ENCODE assay signal across 13 cellular contexts in genomic region chr4:87406462-87406861, GRCh38. TPM values are rescaled to one million over a fixed set of nuclear protein-coding genes. Genes with fewer than 3 reads are reported as not detected.
DNase-seq lines count a peak whose midpoint lies in the region; ATAC-seq and TF ChIP-seq lines count a peak whose summit lies in the region.
"Had no signal": no experiment of that assay in that cellular context is flagged by ENCODE, and none has a peak within 500 bp of the region (broad histone marks: within the 10 kb centered on the region; RNA-seq: fewer than 3 reads in every experiment).

No MANE protein-coding gene starts in this region.

- no peaks in the 10 kb centered on the region for H3K9me3 Mint-ChIP-seq in activated T-cell treated with anti-CD3 and anti-CD28 coated beads, Interleukin-2, amount 50 U/mL, for 72 hours
- no peaks in the 10 kb centered on the region for H3K9me3 Mint-ChIP-seq in activated CD8-positive, alpha-beta T cell treated with anti-CD3 and anti-CD28 coated beads for 36 hours
- no peaks in the 10 kb centered on the region for H3K9me3 Mint-ChIP-seq in stimulated activated naive CD8-positive, alpha-beta T cell treated with anti-CD3 and anti-CD28 coated beads, Interleukin-15, Interleukin-2, amounts not matched to agents 100 ng/mL and 50 ng/mL, for 24 hours

- H3K27me3 Mint-ChIP-seq in activated T-cell treated with anti-CD3 and anti-CD28 coated beads, Interleukin-2, amount 50 U/mL, for 72 hours (ENCODE audit: low read depth) = peaks cover 8% of the 10 kb centered on the region
- H3K27me3 Mint-ChIP-seq in activated CD8-positive, alpha-beta T cell treated with anti-CD3 and anti-CD28 coated beads for 36 hours = peaks cover 6% of the 10 kb centered on the region
- no peaks in the 10 kb centered on the region for H3K27me3 Mint-ChIP-seq in stimulated activated naive CD8-positive, alpha-beta T cell treated with anti-CD3 and anti-CD28 coated beads, Interleukin-15, Interleukin-2, amounts not matched to agents 100 ng/mL and 50 ng/mL, for 24 hours

- H3K4me1 Mint-ChIP-seq in activated T-cell treated with anti-CD3 and anti-CD28 coated beads, Interleukin-2, amount 50 U/mL, for 72 hours (ENCODE audit: low read depth) = peaks cover 10% of the 10 kb centered on the region
- peaks cover 17% of the 10 kb centered on the region for H3K4me1 Mint-ChIP-seq in activated CD8-positive, alpha-beta T cell treated with anti-CD3 and anti-CD28 coated beads for 36 hours (ENCODE audit: low read depth)
- peaks cover 16% of the 10 kb centered on the region for H3K4me1 Mint-ChIP-seq in stimulated activated naive CD8-positive, alpha-beta T cell treated with anti-CD3 and anti-CD28 coated beads, Interleukin-15, Interleukin-2, amounts not matched to agents 100 ng/mL and 50 ng/mL, for 24 hours (ENCODE audit: low read depth)

- H3K36me3 ChIP-seq in Karpas-422 (ENCODE audit: insufficient read depth, low read length) = no peaks in the 10 kb centered on the region
- H3K36me3 ChIP-seq in prostate gland = no peaks in the 10 kb centered on the region
- H3K36me3 ChIP-seq: left ventricle myocardium inferior, Peyer's patch, uterus had no signal

- no peak for TF ChIP-seq CTCF in activated CD8-positive, alpha-beta T cell treated with anti-CD3 and anti-CD28 coated beads for 36 hours (IDR thresholded peaks at IDR 0.05)
- TF ChIP-seq CTCF in prostate gland (IDR thresholded peaks at IDR 0.05) = no peak

- intact Hi-C loops in activated CD8-positive, alpha-beta T cell treated with anti-CD3 and anti-CD28 coated beads for 36 hours (cut with micrococcal nuclease) = no loop called here
- intact Hi-C loops in prostate gland (cut with DNase I) = no loop called here

- ATAC-seq in activated T-cell treated with anti-CD3 and anti-CD28 coated beads, Interleukin-2, amount 50 U/mL, for 72 hours (replicated peaks in 1 of 2) = peak in 1 of 2 donors; percentile 15
- ATAC-seq in activated CD8-positive, alpha-beta T cell treated with anti-CD3 and anti-CD28 coated beads for 36 hours = peak; percentile 71
- ATAC-seq in HG02870 (IDR thresholded peaks at IDR 0.05; ENCODE audit: unreplicated experiment) = no peak
- ATAC-seq in GM21717 (IDR thresholded peaks at IDR 0.05; ENCODE audit: unreplicated experiment) = no peak

- H3K27me3 ChIP-seq in Karpas-422 (ENCODE audit: low read length) (no peaks in the 10 kb centered on the region), prostate gland (replicated peaks; ENCODE audit: insufficient read depth) (no peaks in the 10 kb centered on the region)
- H3K27me3 ChIP-seq: Peyer's patch, uterus had no signal

- CTCF ChIA-PET in activated CD8-positive, alpha-beta T cell treated with anti-CD3 and anti-CD28 coated beads for 36 hours (lab: Charles Lee) = interaction anchor here (1.3 to 1.5 kb wide), 3 partner anchors 10 to 16 kb away, joined by 3 to 7 read pairs (median 3); partner anchors contain the start of genes HSD17B11 and NUDT9

- 88% methylated on average over 6 of the region's 6 CpGs for WGBS in prostate gland

- DNase-seq in activated T-cell treated with anti-CD3 and anti-CD28 coated beads, Interleukin-2, amount 50 U/mL, for 72 hours = no peak
- DNase-seq in activated T-cell treated with anti-CD3 and anti-CD28 coated beads for 4 hours = no peak
- DNase-seq in Karpas-422 = peak; percentile 64
- peak; percentile 43 for DNase-seq in activated CD8-positive, alpha-beta T cell treated with anti-CD3 and anti-CD28 coated beads for 36 hours
- DNase-seq in prostate gland (ENCODE audit: low spot score) = no peak
- DNase-seq: DMS79 treated with DMSO at 0.1 percent for 48 hours, IMR-90, left ventricle myocardium inferior, uterus had no signal

- H3K4me3 ChIP-seq in Karpas-422 (ENCODE audit: low read length) (no peak overlapping the region; the same call in 1 of the 2 replicates), prostate gland (no peak overlapping the region)
- H3K4me3 ChIP-seq: left ventricle myocardium inferior, Peyer's patch, uterus had no signal

- H3K27ac ChIP-seq in Karpas-422 (ENCODE audit: low read length) (no peak overlapping the region), prostate gland (no peak overlapping the region)
- H3K27ac ChIP-seq: left ventricle myocardium inferior, uterus had no signal

- no peak overlapping the region for H3K4me2 ChIP-seq in Karpas-422 (ENCODE audit: low read depth, low read length, poor library complexity, severe bottlenecking)

- no peak overlapping the region for H3K27ac Mint-ChIP-seq in activated T-cell treated with anti-CD3 and anti-CD28 coated beads, Interleukin-2, amount 50 U/mL, for 72 hours
- peak overlapping the region; percentile 71 for H3K27ac Mint-ChIP-seq in activated CD8-positive, alpha-beta T cell treated with anti-CD3 and anti-CD28 coated beads for 36 hours
- peak overlapping the region; percentile 53 for H3K27ac Mint-ChIP-seq in stimulated activated naive CD8-positive, alpha-beta T cell treated with anti-CD3 and anti-CD28 coated beads, Interleukin-15, Interleukin-2, amounts not matched to agents 100 ng/mL and 50 ng/mL, for 24 hours

- H3K36me3 Mint-ChIP-seq in activated T-cell treated with anti-CD3 and anti-CD28 coated beads, Interleukin-2, amount 50 U/mL, for 72 hours (ENCODE audit: insufficient read depth in 2 of 2) = no peaks in the 10 kb centered on the region
- H3K36me3 Mint-ChIP-seq in activated CD8-positive, alpha-beta T cell treated with anti-CD3 and anti-CD28 coated beads for 36 hours (ENCODE audit: low read depth) = no peaks in the 10 kb centered on the region
- H3K36me3 Mint-ChIP-seq in stimulated activated naive CD8-positive, alpha-beta T cell treated with anti-CD3 and anti-CD28 coated beads, Interleukin-15, Interleukin-2, amounts not matched to agents 100 ng/mL and 50 ng/mL, for 24 hours (ENCODE audit: low read depth) = no peaks in the 10 kb centered on the region

- H3K9me3 ChIP-seq in Karpas-422 (ENCODE audit: low read length) (no peaks in the 10 kb centered on the region), prostate gland (no peaks in the 10 kb centered on the region)
- H3K9me3 ChIP-seq: left ventricle myocardium inferior, Peyer's patch, uterus had no signal

- TF ChIP-seq POLR2A in prostate gland (IDR thresholded peaks at IDR 0.05) = no peak

- H4K20me1 ChIP-seq in Karpas-422 (ENCODE audit: insufficient read depth, low read depth, low read length) = no peaks in the 10 kb centered on the region

- no peak overlapping the region for H3K9ac ChIP-seq in Karpas-422 (ENCODE audit: low read length)

- POLR2A ChIA-PET in activated CD8-positive, alpha-beta T cell treated with anti-CD3 and anti-CD28 coated beads for 36 hours (lab: Charles Lee) = interaction anchor here (0.7 to 2.8 kb wide), 4 partner anchors 10 to 16 kb away, joined by 3 to 9 read pairs (median 4); partner anchors contain the start of genes HSD17B11 and NUDT9

- H3K4me1 ChIP-seq in Karpas-422 (ENCODE audit: low read length) (peaks cover 7% of the 10 kb centered on the region; the same call in 1 of the 2 replicates), prostate gland (replicated peaks) (peaks cover 5% of the 10 kb centered on the region)
- H3K4me1 ChIP-seq: uterus had no signal

- no peak overlapping the region for H2AFZ ChIP-seq in Karpas-422 (ENCODE audit: low read length)

- peak overlapping the region; percentile 44 to 51 for H3K4me3 Mint-ChIP-seq in activated T-cell treated with anti-CD3 and anti-CD28 coated beads, Interleukin-2, amount 50 U/mL, for 72 hours
- no peak overlapping the region for H3K4me3 Mint-ChIP-seq in activated CD8-positive, alpha-beta T cell treated with anti-CD3 and anti-CD28 coated beads for 36 hours
- H3K4me3 Mint-ChIP-seq in stimulated activated naive CD8-positive, alpha-beta T cell treated with anti-CD3 and anti-CD28 coated beads, Interleukin-15, Interleukin-2, amounts not matched to agents 100 ng/mL and 50 ng/mL, for 24 hours = peak overlapping the region; percentile 24

- no peaks in the 10 kb centered on the region for H3K9me2 ChIP-seq in Karpas-422 (replicated peaks; ENCODE audit: insufficient read depth, low read length)

- no peaks in the 10 kb centered on the region for H3K79me2 ChIP-seq in Karpas-422 (ENCODE audit: low read length)

RNA-seq across cellular contexts. Expression of gene HSD17B11, which starts 15.5 kb away (rescaled TPM):
- 10 to 100 TPM; 19.7 to 22.3 TPM for total RNA-seq in activated T-cell treated with anti-CD3 and anti-CD28 coated beads, Interleukin-2, amount 50 U/mL, for 72 hours
- 4.7 and 31.0 TPM in 2 replicates for total RNA-seq in Karpas-422 (2014; rRNA removed; shearing (Covaris generic); ENCODE audit: low replicate concordance)
- 10 to 100 TPM; 21.2 to 21.7 TPM for total RNA-seq in activated CD8-positive, alpha-beta T cell treated with anti-CD3 and anti-CD28 coated beads for 36 hours
- total RNA-seq in prostate gland = 10 to 100 TPM; 38.2 to 45.2 TPM

RNA-seq across cellular contexts. Expression of gene NUDT9, which starts 15.9 kb away (rescaled TPM):
- 10 to 100 TPM; 10.2 to 12.6 TPM for total RNA-seq in activated T-cell treated with anti-CD3 and anti-CD28 coated beads, Interleukin-2, amount 50 U/mL, for 72 hours
- total RNA-seq in Karpas-422 (2014; rRNA removed; shearing (Covaris generic); ENCODE audit: low replicate concordance) = 17.6 and 18.5 TPM in 2 replicates
- total RNA-seq in activated CD8-positive, alpha-beta T cell treated with anti-CD3 and anti-CD28 coated beads for 36 hours = 10 to 100 TPM; 11.9 to 12.3 TPM
- 10 to 100 TPM; 30.4 to 37.9 TPM for total RNA-seq in prostate gland

Comparison
In these comparisons a context has a peak if more than half of its experiments do, and no peak if none do; other contexts are left out.
1. DNase-seq: peak in Karpas-422 (single experiment) and activated CD8-positive, alpha-beta T cell treated with anti-CD3 and anti-CD28 coated beads for 36 hours (single experiment); none in activated T-cell treated with anti-CD3 and anti-CD28 coated beads, Interleukin-2, amount 50 U/mL, for 72 hours (0 of 2), activated T-cell treated with anti-CD3 and anti-CD28 coated beads for 4 hours (single experiment) and prostate gland (single experiment).